ENCODE assay signal across 19 cellular contexts in the genomic region with DNA sequence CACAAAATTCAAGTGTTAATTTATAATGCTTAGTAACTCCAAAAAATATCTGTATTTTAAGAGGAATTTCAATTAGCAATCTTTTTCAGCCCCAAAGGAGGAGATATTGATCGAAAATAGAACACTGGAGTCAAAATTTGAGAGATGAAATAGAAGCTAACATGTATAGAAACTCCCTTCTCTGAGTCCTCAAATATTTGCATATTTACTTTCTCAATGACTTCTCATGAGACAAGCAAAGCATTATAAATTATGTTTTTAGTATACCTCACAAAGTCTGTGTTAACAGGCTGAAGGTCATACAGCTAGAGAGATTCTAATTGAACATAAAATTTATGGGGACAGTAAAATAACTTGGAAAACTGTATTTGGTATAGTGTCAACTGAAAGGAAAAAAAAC.
DNase-seq lines count a peak whose midpoint lies in the region; ATAC-seq and TF ChIP-seq lines count a peak whose summit lies in the region.
"Had no signal": no experiment of that assay in that cellular context is flagged by ENCODE, and none has a peak within 500 bp of the region (broad histone marks: within the 10 kb centered on the region; RNA-seq: fewer than 3 reads in every experiment).

No MANE protein-coding gene starts in this region.

- no peak overlapping the region for H3K14ac ChIP-seq in H9 (ENCODE audit: insufficient read depth, low read length)

- no peak overlapping the region for H3K9ac ChIP-seq in H9 (ENCODE audit: extremely low read depth, insufficient read length, low read length)
- H3K9ac ChIP-seq: BLaER1 treated with 17β-estradiol and CSF1 and Interleukin-3, amounts not matched to agents 10 nM and 100 nM had no signal

- H3K23me2 ChIP-seq in H9 (ENCODE audit: insufficient read length, low read depth, low read length, poor library complexity, severe bottlenecking): no peaks in the 10 kb centered on the region

- no peak overlapping the region for H4K5ac ChIP-seq in H9 (ENCODE audit: insufficient read length, low read depth, low read length)

- no peak overlapping the region for H3K27ac ChIP-seq in H9 (ENCODE audit: insufficient read length, low read depth, low read length)
- H3K27ac ChIP-seq: BLaER1 treated with 17β-estradiol and CSF1 and Interleukin-3, amounts not matched to agents 10 nM and 100 nM; C4-2B had no signal

- H3K9me3 Mint-ChIP-seq in T-helper 2 cell treated with Interferon-gamma antibody and Interleukin-4, amounts not matched to agents 5 μg/mL and 100 μg/mL, for 36 hours: no peaks in the 10 kb centered on the region
- no peaks in the 10 kb centered on the region; a peak in 2 of 5 replicates for H3K9me3 Mint-ChIP-seq in H9
- H3K9me3 Mint-ChIP-seq: CD4-positive, alpha-beta T cell; CD8-positive, alpha-beta T cell had no signal

- H2AFZ ChIP-seq in H9 (ENCODE audit: low read length): no peak overlapping the region

- no peaks in the 10 kb centered on the region for H3K27me3 ChIP-seq in H9 (ENCODE audit: insufficient read depth, low read length)
- H3K27me3 ChIP-seq: BLaER1 treated with 17β-estradiol and CSF1 and Interleukin-3, amounts not matched to agents 10 nM and 100 nM had no signal

- WGBS in H9 (ENCODE audit: extremely low coverage, insufficient read length, low lambda C conversion rate): no CpG with 5 or more reads among the region's 1 CpG

- no peak overlapping the region for H3K4me2 ChIP-seq in H9 (ENCODE audit: insufficient read depth, insufficient read length, low read length)
- H3K4me2 ChIP-seq: BLaER1 treated with 17β-estradiol and CSF1 and Interleukin-3, amounts not matched to agents 10 nM and 100 nM had no signal

- H3K27me3 Mint-ChIP-seq in T-helper 2 cell treated with Interferon-gamma antibody and Interleukin-4, amounts not matched to agents 5 μg/mL and 100 μg/mL, for 36 hours (ENCODE audit: low read depth): no peaks in the 10 kb centered on the region
- H3K27me3 Mint-ChIP-seq in H9 (ENCODE audit: low read depth): peaks cover 1% of the 10 kb centered on the region; the same call in 1 of the 2 replicates
- H3K27me3 Mint-ChIP-seq: B cell; CD4-positive, alpha-beta T cell had no signal

- H2BK20ac ChIP-seq in H9 (ENCODE audit: low read depth, low read length, poor library complexity, severe bottlenecking): no peak overlapping the region

- H3K79me2 ChIP-seq in H9 (ENCODE audit: insufficient read depth, low read length): no peaks in the 10 kb centered on the region

- no peak overlapping the region for H2BK5ac ChIP-seq in H9 (ENCODE audit: insufficient read length, low read length)

- H3K27ac Mint-ChIP-seq in T-helper 2 cell treated with Interferon-gamma antibody and Interleukin-4, amounts not matched to agents 5 μg/mL and 100 μg/mL, for 36 hours: no peak overlapping the region
- H3K27ac Mint-ChIP-seq in H9: no peak overlapping the region
- H3K27ac Mint-ChIP-seq: B cell; CD4-positive, alpha-beta T cell; CD8-positive, alpha-beta T cell had no signal

- no peak overlapping the region for H4K8ac ChIP-seq in H9 (replicated peaks; ENCODE audit: insufficient read length, low read depth, low read length)

- DNase-seq in T-helper 2 cell treated with Interferon-gamma antibody and Interleukin-4, amounts not matched to agents 5 μg/mL and 100 μg/mL, for 36 hours (ENCODE audit: low spot score): no peak
- DNase-seq in H9 (no peak), ureter (ENCODE audit: low spot score) (no peak)
- DNase-seq in activated naive CD4-positive, alpha-beta T cell treated with Interleukin-2 at 50 U/mL for 16 hours: no peak
- DNase-seq: 8988T; ACHN; AML-193; Caco-2; Calu3; CD4-positive, alpha-beta T cell; CD8-positive, alpha-beta T cell; DMS79 treated with DMSO at 0.1 percent for 48 hours; GF-D8 had no signal

- no peaks in the 10 kb centered on the region for H3K36me3 Mint-ChIP-seq in T-helper 2 cell treated with Interferon-gamma antibody and Interleukin-4, amounts not matched to agents 5 μg/mL and 100 μg/mL, for 36 hours (ENCODE audit: low read depth)
- H3K36me3 Mint-ChIP-seq in H9 (ENCODE audit: insufficient read depth in 1 of 3, low read depth in 3 of 3): no peaks in the 10 kb centered on the region; a peak in 1 of 7 replicates
- H3K36me3 Mint-ChIP-seq: CD8-positive, alpha-beta T cell had no signal

- H2AK5ac ChIP-seq in H9 (ENCODE audit: insufficient read length, low read length): no peak overlapping the region

- H2BK12ac ChIP-seq in H9 (ENCODE audit: insufficient read length, low read depth, low read length): no peak overlapping the region

- TF ChIP-seq CTCF in H9 (conservative IDR thresholded peaks at IDR 0.05): no peak

- ATAC-seq in GM21390 (IDR thresholded peaks at IDR 0.05; ENCODE audit: unreplicated experiment) (peak; percentile 47), HG02981 (IDR thresholded peaks at IDR 0.05; ENCODE audit: unreplicated experiment) (peak; percentile 46), HG03354 (IDR thresholded peaks at IDR 0.05; ENCODE audit: poor library complexity, severe bottlenecking, unreplicated experiment) (peak; percentile 50)
- ATAC-seq: CD8-positive, alpha-beta T cell had no signal

- no peaks in the 10 kb centered on the region for H3K9me3 ChIP-seq in H9 (ENCODE audit: control insufficient read depth, low read depth, low read length)
- H3K9me3 ChIP-seq: BLaER1 treated with 17β-estradiol and CSF1 and Interleukin-3, amounts not matched to agents 10 nM and 100 nM; Caco-2 had no signal

- no peak overlapping the region for H3K4me3 Mint-ChIP-seq in T-helper 2 cell treated with Interferon-gamma antibody and Interleukin-4, amounts not matched to agents 5 μg/mL and 100 μg/mL, for 36 hours
- no peak overlapping the region for H3K4me3 Mint-ChIP-seq in H9
- H3K4me3 Mint-ChIP-seq: B cell; CD4-positive, alpha-beta T cell; CD8-positive, alpha-beta T cell had no signal

- H4K20me1 ChIP-seq in H9 (ENCODE audit: control insufficient read depth, insufficient read depth, insufficient read length): no peaks in the 10 kb centered on the region
- H4K20me1 ChIP-seq: BLaER1 treated with 17β-estradiol and CSF1 and Interleukin-3, amounts not matched to agents 10 nM and 100 nM had no signal

- H3K4ac ChIP-seq in H9 (ENCODE audit: low read depth, low read length): no peak overlapping the region

- no peak overlapping the region for H2BK120ac ChIP-seq in H9 (ENCODE audit: low read depth, low read length, poor library complexity, severe bottlenecking)

- no peaks in the 10 kb centered on the region; the same call in 1 of the 2 replicates for H3K4me1 ChIP-seq in H9 (ENCODE audit: insufficient read depth, low read length)
- H3K4me1 ChIP-seq: BLaER1 treated with 17β-estradiol and CSF1 and Interleukin-3, amounts not matched to agents 10 nM and 100 nM; Caco-2 had no signal

- no peak overlapping the region for H3K56ac ChIP-seq in H9 (ENCODE audit: insufficient read length, low read depth, low read length)

- no peak overlapping the region for H3K23ac ChIP-seq in H9 (ENCODE audit: insufficient read length, low read depth, low read length)

- no peak overlapping the region for H3K18ac ChIP-seq in H9 (ENCODE audit: insufficient read length, low read depth, low read length)

- H3K79me1 ChIP-seq in H9 (ENCODE audit: insufficient read depth, low read depth, low read length, poor library complexity, severe bottlenecking): no peaks in the 10 kb centered on the region

- H3T11ph ChIP-seq in H9 (ENCODE audit: low read length): no peak overlapping the region

- no peak overlapping the region for H4K91ac ChIP-seq in H9 (ENCODE audit: insufficient read length, low read depth, low read length)

- no peak overlapping the region for H2BK15ac ChIP-seq in H9 (ENCODE audit: low read depth, low read length)

- no peaks in the 10 kb centered on the region for H3K4me1 Mint-ChIP-seq in T-helper 2 cell treated with Interferon-gamma antibody and Interleukin-4, amounts not matched to agents 5 μg/mL and 100 μg/mL, for 36 hours (ENCODE audit: low read depth)
- H3K4me1 Mint-ChIP-seq in H9: peaks cover 4 to 13% of the 10 kb centered on the region in 2 experiments
- H3K4me1 Mint-ChIP-seq: B cell had no signal
